Comparison of ENCODE assay signal across 8 cellular contexts in the genomic region with DNA sequence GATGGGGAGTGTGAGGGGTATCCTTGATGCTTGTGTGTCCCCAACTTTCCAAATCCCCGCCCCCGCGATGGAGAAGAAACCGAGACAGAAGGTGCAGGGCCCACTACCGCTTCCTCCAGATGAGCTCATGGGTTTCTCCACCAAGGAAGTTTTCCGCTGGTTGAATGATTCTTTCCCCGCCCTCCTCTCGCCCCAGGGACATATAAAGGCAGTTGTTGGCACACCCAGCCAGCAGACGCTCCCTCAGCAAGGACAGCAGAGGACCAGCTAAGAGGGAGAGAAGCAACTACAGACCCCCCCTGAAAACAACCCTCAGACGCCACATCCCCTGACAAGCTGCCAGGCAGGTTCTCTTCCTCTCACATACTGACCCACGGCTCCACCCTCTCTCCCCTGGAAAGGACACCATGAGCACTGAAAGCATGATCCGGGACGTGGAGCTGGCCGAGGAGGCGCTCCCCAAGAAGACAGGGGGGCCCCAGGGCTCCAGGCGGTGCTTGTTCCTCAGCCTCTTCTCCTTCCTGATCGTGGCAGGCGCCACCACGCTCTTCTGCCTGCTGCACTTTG. TPM values are rescaled to one million over a fixed set of nuclear protein-coding genes. Genes with fewer than 3 reads are reported as not detected.
DNase-seq lines count a peak whose midpoint lies in the region; ATAC-seq lines count a peak whose summit lies in the region.

A gene (plus strand): TSS at position 231 of the 567 bp plus-strand sequence. CDS start 177 bp downstream, at position 408.

- peak within 1 kb of the TSS; percentile 99 for H3K27ac Mint-ChIP-seq in activated naive CD8-positive, alpha-beta T cell treated with anti-CD3 and anti-CD28 coated beads for 36 hours

- no peaks in the 10 kb centered on the region for H3K9me3 Mint-ChIP-seq in activated naive CD8-positive, alpha-beta T cell treated with anti-CD3 and anti-CD28 coated beads for 36 hours

- H3K36me3 Mint-ChIP-seq in activated naive CD8-positive, alpha-beta T cell treated with anti-CD3 and anti-CD28 coated beads for 36 hours, result peaks cover 70% of the 10 kb centered on the region

- peak; percentile 21 for DNase-seq in EL
- DNase-seq in SK-N-DZ (ENCODE audit: low spot score), result peak; percentile 42
- DNase-seq in activated naive CD8-positive, alpha-beta T cell treated with anti-CD3 and anti-CD28 coated beads for 36 hours, result peak; percentile 83
- DNase-seq in mucosa of gallbladder (ENCODE audit: low spot score), result peak; percentile 30

- peaks cover 0 to 4% (median 0%) of the 10 kb centered on the region in 5 donors for H3K36me3 ChIP-seq in subcutaneous abdominal adipose tissue (ENCODE audit: control insufficient read depth in 5 of 5, insufficient read depth in 5 of 5, low read length in 5 of 5)

- H3K4me3 Mint-ChIP-seq in activated naive CD8-positive, alpha-beta T cell treated with anti-CD3 and anti-CD28 coated beads for 36 hours, result peak within 1 kb of the TSS; percentile 93

- H3K9ac ChIP-seq in subcutaneous abdominal adipose tissue (ENCODE audit: low read length in 5 of 5), result peak within 1 kb of the TSS; percentile 26 to 68 (median 49)

- H3K4me1 Mint-ChIP-seq in activated naive CD8-positive, alpha-beta T cell treated with anti-CD3 and anti-CD28 coated beads for 36 hours, result peaks cover 62% of the 10 kb centered on the region

- H3K27ac ChIP-seq in subcutaneous abdominal adipose tissue (ENCODE audit: low read depth, low read length), result peak within 1 kb of the TSS; percentile 10

- H3K27me3 Mint-ChIP-seq in activated naive CD8-positive, alpha-beta T cell treated with anti-CD3 and anti-CD28 coated beads for 36 hours, result no peaks in the 10 kb centered on the region

- ATAC-seq in HG03520 (IDR thresholded peaks at IDR 0.05; ENCODE audit: unreplicated experiment) (no peak), HG02885 (IDR thresholded peaks at IDR 0.05; ENCODE audit: poor library complexity, unreplicated experiment) (no peak), GM19455 (IDR thresholded peaks at IDR 0.05; ENCODE audit: unreplicated experiment) (no peak)

- peak within 1 kb of the TSS; percentile 33 to 62 (median 56) for H3K4me3 ChIP-seq in subcutaneous abdominal adipose tissue (ENCODE audit: low read depth in 1 of 5, low read length in 5 of 5)

- H3K4me1 ChIP-seq in subcutaneous abdominal adipose tissue (ENCODE audit: control insufficient read depth in 5 of 5, insufficient read depth in 5 of 5, low read length in 5 of 5), result peaks cover 0 to 28% (median 12%) of the 10 kb centered on the region in 5 donors

- H3K9me3 ChIP-seq in subcutaneous abdominal adipose tissue (ENCODE audit: control insufficient read depth in 5 of 5, low read length in 5 of 5), result no peaks in the 10 kb centered on the region

- H3K27me3 ChIP-seq in subcutaneous abdominal adipose tissue (ENCODE audit: control insufficient read depth in 5 of 5, insufficient read depth in 4 of 5, low read length in 5 of 5), result peaks cover 0 to 4% (median 0%) of the 10 kb centered on the region in 5 donors

RNA-seq across cellular contexts. Expression of the gene that starts here (rescaled TPM):
- 0.12 and 0.25 TPM in 2 replicates for polyA plus RNA-seq in SK-N-DZ (2014; cell fraction: cytosol; rRNA removed)
- 0.31 and 0.62 TPM in 2 replicates for polyA plus RNA-seq in SK-N-DZ (2014; cell fraction: nucleus; rRNA removed)
- 100 to 1,000 TPM; 114 to 115 TPM for total RNA-seq in activated naive CD8-positive, alpha-beta T cell treated with anti-CD3 and anti-CD28 coated beads for 36 hours
- total RNA-seq in mucosa of gallbladder, result 6.6 TPM

Comparison
In these comparisons a context has a peak if more than half of its experiments do, and no peak if none do; other contexts are left out.
1. RNA of the gene that starts here (total RNA-seq): 114 to 115 TPM in activated naive CD8-positive, alpha-beta T cell treated with anti-CD3 and anti-CD28 coated beads for 36 hours; 6.6 TPM in mucosa of gallbladder (single experiment); every median in the first group is over 10 times any median in the second.
2. DNase-seq: peak in every context shown above with its lines; median percentile 83 in activated naive CD8-positive, alpha-beta T cell treated with anti-CD3 and anti-CD28 coated beads for 36 hours; 42 in SK-N-DZ; 30 in mucosa of gallbladder; 21 in EL.